In the genomic region with DNA sequence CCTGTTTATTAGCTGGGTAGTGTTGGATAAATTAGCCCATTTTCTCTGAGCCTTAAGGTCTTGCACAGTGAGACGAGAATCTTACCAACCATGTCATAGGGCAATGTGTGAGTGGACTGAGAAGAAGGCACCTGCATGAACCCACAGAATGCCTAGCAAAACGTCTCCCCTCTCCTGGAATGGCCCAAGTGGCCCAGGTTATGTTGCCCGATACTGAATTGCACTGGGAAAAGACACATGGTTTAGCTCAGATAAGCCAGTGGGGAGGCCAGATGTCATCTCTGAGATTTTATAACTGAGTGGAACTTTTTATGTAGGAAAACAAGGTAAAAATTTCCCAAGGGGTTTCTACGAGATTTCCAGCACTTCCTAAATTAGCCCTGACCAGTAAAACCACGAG, we compare ENCODE assay signal across 22 cellular contexts.
DNase-seq lines count a peak whose midpoint lies in the region; ATAC-seq and TF ChIP-seq lines count a peak whose summit lies in the region.
"Had no signal": no experiment of that assay in that cellular context is flagged by ENCODE, and none has a peak within 500 bp of the region (broad histone marks: within the 10 kb centered on the region; RNA-seq: fewer than 3 reads in every experiment).

No MANE protein-coding gene starts in this region.

- H3K27ac ChIP-seq in OCI-LY3 (ENCODE audit: low read length) (no peak overlapping the region), vagina (no peak overlapping the region)
- H3K27ac ChIP-seq: A549, C4-2B had no signal

- H3K36me3 ChIP-seq in OCI-LY3 (replicated peaks; ENCODE audit: low read depth, low read length): no peaks in the 10 kb centered on the region
- H3K36me3 ChIP-seq in vagina: no peaks in the 10 kb centered on the region
- H3K36me3 ChIP-seq: BE2C had no signal

- H3K27me3 Mint-ChIP-seq in activated naive CD8-positive, alpha-beta T cell: no peaks in the 10 kb centered on the region
- peaks cover 4% of the 10 kb centered on the region for H3K27me3 Mint-ChIP-seq in activated naive CD8-positive, alpha-beta T cell treated with anti-CD3 and anti-CD28 coated beads for 36 hours
- H3K27me3 Mint-ChIP-seq in activated naive CD8-positive, alpha-beta T cell treated with anti-CD3 and anti-CD28 coated beads, Interleukin-2, amount 50 U/mL, for 24 hours: no peaks in the 10 kb centered on the region
- H3K27me3 Mint-ChIP-seq: CD4-positive, CD25-positive, alpha-beta regulatory T cell had no signal

- no peak for ATAC-seq in activated naive CD8-positive, alpha-beta T cell treated with anti-CD3 and anti-CD28 coated beads, Interleukin-2, amount 50 U/mL, for 24 hours
- no peak for ATAC-seq in HG03135 (IDR thresholded peaks at IDR 0.05; ENCODE audit: unreplicated experiment)
- ATAC-seq: A549; CD8-positive, alpha-beta T cell; GM23338; HCT116 had no signal

- TF ChIP-seq CTCF in OCI-LY3 (IDR thresholded peaks at IDR 0.05; ENCODE audit: low read depth, low read length): no peak
- no peak for TF ChIP-seq CTCF in vagina (IDR thresholded peaks at IDR 0.05)

- DNase-seq in activated naive CD8-positive, alpha-beta T cell treated with anti-CD3 and anti-CD28 coated beads for 36 hours: no peak
- DNase-seq in activated naive CD8-positive, alpha-beta T cell treated with anti-CD3 and anti-CD28 coated beads, Interleukin-2, amount 50 U/mL, for 24 hours: no peak
- DNase-seq in vagina (ENCODE audit: extremely low spot score in 2 of 2) (peak; percentile 40), HK-2 (ENCODE audit: unreplicated experiment) (no peak), NCI-H526 (lab: John Stamatoyannopoulos, UW) (no peak)
- DNase-seq: 8988T; ACHN; AML-193; BE2C; Caco-2; CD4-positive, CD25-positive, alpha-beta regulatory T cell; CD8-positive, alpha-beta T cell; DMS153; DND-41; H9 had no signal

- no peak for TF ChIP-seq POLR2A in vagina (IDR thresholded peaks at IDR 0.05)

- H3K4me3 ChIP-seq in OCI-LY3 (ENCODE audit: low read length) (no peak overlapping the region), vagina (no peak overlapping the region)
- H3K4me3 ChIP-seq: A549, GM23338 had no signal

- peaks cover 68% of the 10 kb centered on the region for H3K4me1 Mint-ChIP-seq in activated naive CD8-positive, alpha-beta T cell (ENCODE audit: low read depth)
- H3K4me1 Mint-ChIP-seq in activated naive CD8-positive, alpha-beta T cell treated with anti-CD3 and anti-CD28 coated beads for 36 hours: peaks cover 60% of the 10 kb centered on the region
- H3K4me1 Mint-ChIP-seq in activated naive CD8-positive, alpha-beta T cell treated with anti-CD3 and anti-CD28 coated beads, Interleukin-2, amount 50 U/mL, for 24 hours: peaks cover 73% of the 10 kb centered on the region

- no peak overlapping the region for H2AFZ ChIP-seq in OCI-LY3 (ENCODE audit: low read depth, low read length)
- H2AFZ ChIP-seq: GM23338 had no signal

- H3K4me1 ChIP-seq in OCI-LY3 (ENCODE audit: low read length): peaks cover 78% of the 10 kb centered on the region
- no peaks in the 10 kb centered on the region for H3K4me1 ChIP-seq in vagina
- H3K4me1 ChIP-seq: A549, BE2C, Caco-2 had no signal

- H4K20me1 ChIP-seq in OCI-LY3 (ENCODE audit: insufficient read depth, low read length): no peaks in the 10 kb centered on the region

- H3K9me3 ChIP-seq in OCI-LY3 (ENCODE audit: insufficient read depth, low read length) (no peaks in the 10 kb centered on the region), vagina (no peaks in the 10 kb centered on the region)
- H3K9me3 ChIP-seq: A549, BE2C, Caco-2 had no signal

- no peaks in the 10 kb centered on the region for H3K36me3 Mint-ChIP-seq in activated naive CD8-positive, alpha-beta T cell
- H3K36me3 Mint-ChIP-seq in activated naive CD8-positive, alpha-beta T cell treated with anti-CD3 and anti-CD28 coated beads for 36 hours: peaks cover 6% of the 10 kb centered on the region
- H3K36me3 Mint-ChIP-seq in activated naive CD8-positive, alpha-beta T cell treated with anti-CD3 and anti-CD28 coated beads, Interleukin-2, amount 50 U/mL, for 24 hours (ENCODE audit: low read depth): no peaks in the 10 kb centered on the region
- H3K36me3 Mint-ChIP-seq: CD4-positive, CD25-positive, alpha-beta regulatory T cell; CD8-positive, alpha-beta T cell had no signal

- peak overlapping the region; percentile 91 for H3K27ac Mint-ChIP-seq in activated naive CD8-positive, alpha-beta T cell
- no peak overlapping the region for H3K27ac Mint-ChIP-seq in activated naive CD8-positive, alpha-beta T cell treated with anti-CD3 and anti-CD28 coated beads for 36 hours
- H3K27ac Mint-ChIP-seq in activated naive CD8-positive, alpha-beta T cell treated with anti-CD3 and anti-CD28 coated beads, Interleukin-2, amount 50 U/mL, for 24 hours: peak overlapping the region; percentile 26
- H3K27ac Mint-ChIP-seq: CD8-positive, alpha-beta T cell; GM23338; H9 had no signal

- intact Hi-C loops in vagina (cut with DNase I): no loop called here

- peak overlapping the region; percentile 20; the same call in 1 of the 2 replicates for H3K4me2 ChIP-seq in OCI-LY3 (ENCODE audit: low read length)
- H3K4me2 ChIP-seq: A549, GM23338 had no signal

- no peaks in the 10 kb centered on the region for H3K9me3 Mint-ChIP-seq in activated naive CD8-positive, alpha-beta T cell (ENCODE audit: low read depth)
- no peaks in the 10 kb centered on the region for H3K9me3 Mint-ChIP-seq in activated naive CD8-positive, alpha-beta T cell treated with anti-CD3 and anti-CD28 coated beads for 36 hours
- no peaks in the 10 kb centered on the region for H3K9me3 Mint-ChIP-seq in activated naive CD8-positive, alpha-beta T cell treated with anti-CD3 and anti-CD28 coated beads, Interleukin-2, amount 50 U/mL, for 24 hours
- H3K9me3 Mint-ChIP-seq: CD4-positive, CD25-positive, alpha-beta regulatory T cell; CD8-positive, alpha-beta T cell; GM23338; H9 had no signal

- no peak overlapping the region for H3K9ac ChIP-seq in OCI-LY3 (ENCODE audit: low read length)

- no peaks in the 10 kb centered on the region for H3K79me2 ChIP-seq in OCI-LY3 (ENCODE audit: low read length)

- H3K27me3 ChIP-seq in OCI-LY3 (ENCODE audit: low read depth, low read length) (no peaks in the 10 kb centered on the region), vagina (no peaks in the 10 kb centered on the region)

- no peak overlapping the region for H3K4me3 Mint-ChIP-seq in activated naive CD8-positive, alpha-beta T cell
- H3K4me3 Mint-ChIP-seq in activated naive CD8-positive, alpha-beta T cell treated with anti-CD3 and anti-CD28 coated beads for 36 hours: no peak overlapping the region
- H3K4me3 Mint-ChIP-seq in activated naive CD8-positive, alpha-beta T cell treated with anti-CD3 and anti-CD28 coated beads, Interleukin-2, amount 50 U/mL, for 24 hours: no peak overlapping the region
- H3K4me3 Mint-ChIP-seq: CD4-positive, CD25-positive, alpha-beta regulatory T cell; CD8-positive, alpha-beta T cell; GM23338; H9 had no signal

Comparison
In these comparisons a context has a peak if more than half of its experiments do, and no peak if none do; other contexts are left out.
1. DNase-seq: peak in vagina (2 of 2); none in activated naive CD8-positive, alpha-beta T cell treated with anti-CD3 and anti-CD28 coated beads for 36 hours (single experiment), activated naive CD8-positive, alpha-beta T cell treated with anti-CD3 and anti-CD28 coated beads, Interleukin-2, amount 50 U/mL, for 24 hours (single experiment), HK-2 (single experiment) and NCI-H526 (0 of 2).